22 cellular contexts compared by ENCODE assay signal in genomic region chr4:115249808-115250207, GRCh38.
DNase-seq lines count a peak whose midpoint lies in the region; ATAC-seq and TF ChIP-seq lines count a peak whose summit lies in the region.
"Had no signal": no experiment of that assay in that cellular context is flagged by ENCODE, and none has a peak within 500 bp of the region (broad histone marks: within the 10 kb centered on the region; RNA-seq: fewer than 3 reads in every experiment).

No MANE protein-coding gene starts in this region.

- no peak overlapping the region for H3K27ac Mint-ChIP-seq in activated CD4-positive, alpha-beta T cell treated with anti-CD3 and anti-CD28 coated beads, Interleukin-2, amount 10 ng/mL, durations not matched to agents 7 days and 5 days
- H3K27ac Mint-ChIP-seq: CD8-positive, alpha-beta T cell had no signal

- CTCF ChIA-PET in activated CD4-positive, alpha-beta T cell treated with anti-CD3 and anti-CD28 coated beads, Interleukin-2, amount 10 ng/mL, durations not matched to agents 7 days and 5 days (lab: Charles Lee): no interaction called here

- peak; percentile 13 for DNase-seq in A172 (ENCODE audit: low spot score)
- DNase-seq in HPDE6-E6E7 (ENCODE audit: extremely low spot score): peak; percentile 3
- DNase-seq in RWPE2 (ENCODE audit: low spot score): no peak
- DNase-seq in epithelial cell of prostate (ENCODE audit: low read depth, low spot score): peak; percentile 22
- no peak for DNase-seq in effector CD4-positive, alpha-beta T cell
- no peak for DNase-seq in activated CD4-positive, alpha-beta T cell treated with anti-CD3 and anti-CD28 coated beads, Interleukin-2, amount 10 ng/mL, durations not matched to agents 7 days and 5 days
- DNase-seq: Calu3; CD8-positive, alpha-beta T cell; H7; KG1; MG63; NCI-H1092; NCI-H146; NCI-H2081; NCI-H2171 treated with DMSO at 0.1 percent for 48 hours; NCI-H446 treated with DMSO at 0.1 percent for 48 hours; NCI-H774; OCI-M1; RPMI8226 had no signal

- no peaks in the 10 kb centered on the region for H3K4me1 ChIP-seq in RWPE2 (ENCODE audit: insufficient read depth, poor library complexity, severe bottlenecking)
- H3K4me1 ChIP-seq: A549, BLaER1 had no signal

- H3K36me3 Mint-ChIP-seq in activated CD4-positive, alpha-beta T cell treated with anti-CD3 and anti-CD28 coated beads, Interleukin-2, amount 10 ng/mL, durations not matched to agents 7 days and 5 days (ENCODE audit: low read depth): no peaks in the 10 kb centered on the region
- H3K36me3 Mint-ChIP-seq: CD8-positive, alpha-beta T cell had no signal

- peak; percentile 14; the same call in 1 of the 3 replicates for ATAC-seq in RWPE2 (ENCODE audit: low read depth)
- ATAC-seq in GM21825 (IDR thresholded peaks at IDR 0.05; ENCODE audit: unreplicated experiment): no peak
- ATAC-seq: A549; CD8-positive, alpha-beta T cell had no signal

- POLR2A ChIA-PET in activated CD4-positive, alpha-beta T cell treated with anti-CD3 and anti-CD28 coated beads, Interleukin-2, amount 10 ng/mL, durations not matched to agents 7 days and 5 days (lab: Charles Lee): no interaction called here

- H3K27ac ChIP-seq in RWPE2 (ENCODE audit: poor library complexity, severe bottlenecking) (no peak overlapping the region), epithelial cell of prostate (no peak overlapping the region)
- H3K27ac ChIP-seq: A549, BLaER1 had no signal

- no peak for TF ChIP-seq CTCF in RWPE2 (IDR thresholded peaks at IDR 0.05; ENCODE audit: poor library complexity, severe bottlenecking)

- no peaks in the 10 kb centered on the region for H3K27me3 Mint-ChIP-seq in activated CD4-positive, alpha-beta T cell treated with anti-CD3 and anti-CD28 coated beads, Interleukin-2, amount 10 ng/mL, durations not matched to agents 7 days and 5 days

- peaks cover 2% of the 10 kb centered on the region for H3K27me3 ChIP-seq in RWPE2 (ENCODE audit: insufficient read depth, poor library complexity, severe bottlenecking)
- H3K27me3 ChIP-seq: BLaER1, MG63 had no signal

- H3K4me1 Mint-ChIP-seq in activated CD4-positive, alpha-beta T cell treated with anti-CD3 and anti-CD28 coated beads, Interleukin-2, amount 10 ng/mL, durations not matched to agents 7 days and 5 days: no peaks in the 10 kb centered on the region

- no peak overlapping the region for H3K4me3 Mint-ChIP-seq in activated CD4-positive, alpha-beta T cell treated with anti-CD3 and anti-CD28 coated beads, Interleukin-2, amount 10 ng/mL, durations not matched to agents 7 days and 5 days
- H3K4me3 Mint-ChIP-seq: CD8-positive, alpha-beta T cell had no signal

- no peak overlapping the region for H3K4me3 ChIP-seq in RWPE2 (ENCODE audit: severe bottlenecking)
- H3K4me3 ChIP-seq: A549, BLaER1, MG63 had no signal

- no peaks in the 10 kb centered on the region for H3K36me3 ChIP-seq in RWPE2 (ENCODE audit: low read depth)
- H3K36me3 ChIP-seq: BLaER1, MG63 had no signal

- H3K9me3 ChIP-seq in RWPE2 (ENCODE audit: severe bottlenecking): no peaks in the 10 kb centered on the region
- H3K9me3 ChIP-seq: A549, BLaER1, MG63 had no signal

- H3K9me3 Mint-ChIP-seq in activated CD4-positive, alpha-beta T cell treated with anti-CD3 and anti-CD28 coated beads, Interleukin-2, amount 10 ng/mL, durations not matched to agents 7 days and 5 days: no peaks in the 10 kb centered on the region
- H3K9me3 Mint-ChIP-seq: CD8-positive, alpha-beta T cell had no signal

Comparison
In these comparisons a context has a peak if more than half of its experiments do, and no peak if none do; other contexts are left out.
1. DNase-seq: peak in A172 (single experiment), HPDE6-E6E7 (single experiment) and epithelial cell of prostate (single experiment); none in RWPE2 (single experiment), effector CD4-positive, alpha-beta T cell (single experiment) and activated CD4-positive, alpha-beta T cell treated with anti-CD3 and anti-CD28 coated beads, Interleukin-2, amount 10 ng/mL, durations not matched to agents 7 days and 5 days (single experiment).